8 cellular contexts compared by ENCODE assay signal in the genomic region with DNA sequence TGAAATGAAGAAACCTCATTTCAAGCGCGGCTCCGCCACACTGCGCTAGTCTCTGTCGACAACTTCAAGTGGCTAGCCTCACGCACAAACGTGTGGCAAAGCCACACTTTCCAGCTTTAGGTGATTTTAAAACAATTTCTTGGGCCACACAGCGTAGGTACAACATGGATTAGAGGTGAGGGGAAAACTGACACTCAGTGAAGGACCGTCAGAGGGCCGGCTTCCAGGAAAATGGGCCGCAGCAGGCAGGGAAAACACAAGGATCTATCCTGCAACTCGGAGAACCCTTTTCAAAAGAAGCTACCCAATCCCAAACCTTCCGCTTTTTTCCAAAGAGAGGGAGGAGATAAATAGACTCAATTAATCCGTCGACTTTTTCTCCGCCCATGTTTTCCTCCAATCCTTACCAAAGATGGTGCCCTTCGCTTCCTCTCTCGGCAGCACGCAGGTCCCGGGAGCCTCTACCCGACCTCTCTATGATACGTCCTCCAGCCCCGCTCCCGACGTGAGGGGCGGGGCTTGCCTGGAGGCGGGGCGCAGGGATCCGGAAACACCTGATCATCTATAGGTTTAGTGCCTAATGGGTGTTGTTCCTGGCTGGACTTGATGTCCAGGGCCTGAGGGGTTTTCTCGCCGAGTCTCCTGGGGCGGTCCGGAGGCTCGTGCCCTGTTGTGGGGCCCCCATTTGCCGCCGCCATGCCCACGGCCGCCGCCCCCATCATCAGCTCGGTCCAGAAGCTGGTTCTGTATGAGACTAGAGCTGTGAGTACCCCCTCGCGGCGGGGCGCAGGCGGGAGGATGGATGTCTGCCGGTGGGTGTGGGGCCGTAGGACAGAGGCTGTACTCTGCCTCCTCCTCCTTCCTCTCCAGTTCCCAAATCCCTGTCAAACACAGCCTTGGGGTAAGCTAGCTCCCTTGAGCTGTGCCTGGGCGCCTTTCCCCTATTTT. TPM values are rescaled to one million over a fixed set of nuclear protein-coding genes. Genes with fewer than 3 reads are reported as not detected.
A peak's percentile ranks its signal among the peaks of the same experiment; 100 is the strongest.
DNase-seq lines count a peak whose midpoint lies in the region; ATAC-seq and TF ChIP-seq lines count a peak whose summit lies in the region.

A gene (minus strand): TSS at position 463 of the 948 bp plus-strand sequence. CDS start 15,457 bp downstream, outside the sequence.
A gene (plus strand): TSS at position 557 of the 948 bp plus-strand sequence. CDS start 140 bp downstream, at position 697.

- ATAC-seq in HG02571 (IDR thresholded peaks at IDR 0.05; ENCODE audit: unreplicated experiment): peak; percentile 97
- ATAC-seq in activated naive CD4-positive, alpha-beta T cell treated with anti-CD3 and anti-CD28 coated beads, Interleukin-2, amount 50 U/mL, for 72 hours: peak; percentile 96 to 97

- peak; percentile 36 for TF ChIP-seq POLR2A in NB4 (IDR thresholded peaks at IDR 0.05; ENCODE audit: extremely low read depth, insufficient read length)

- H4K20me1 ChIP-seq in osteoblast (ENCODE audit: insufficient read depth, low read length): no peaks in the 10 kb centered on the region

- H3K4me2 ChIP-seq in osteoblast (ENCODE audit: insufficient read depth, low read length): peak within 1 kb of the TSS; percentile 99

- peak within 1 kb of the TSS; percentile 98 for H2AFZ ChIP-seq in osteoblast (ENCODE audit: low read length)

- DNase-seq in NB4 (ENCODE audit: low read depth) (peak; percentile 94), SK-N-MC (ENCODE audit: low read depth, low spot score) (peak; percentile 85), glutamatergic neuron (peak; percentile 94), osteoblast (ENCODE audit: insufficient read length, low spot score, missing footprints) (peak; percentile 94)
- DNase-seq in activated naive CD4-positive, alpha-beta T cell treated with anti-CD3 and anti-CD28 coated beads, Interleukin-2, amount 50 U/mL, for 72 hours (ENCODE audit: low spot score in 2 of 2): peak; percentile 91 to 92

- peak within 1 kb of the TSS; percentile 89 for H3K27ac ChIP-seq in SK-N-MC
- H3K27ac ChIP-seq in osteoblast (ENCODE audit: low read depth, low read length): peak within 1 kb of the TSS; percentile 72
- H3K27ac ChIP-seq in thymus (ENCODE audit: low read depth): peak within 1 kb of the TSS; percentile 87

- H3K4me3 Mint-ChIP-seq in glutamatergic neuron (ENCODE audit: unreplicated experiment): peak within 1 kb of the TSS; percentile 94

- peaks cover 3 to 7% of the 10 kb centered on the region in 2 donors for H3K9me3 Mint-ChIP-seq in activated naive CD4-positive, alpha-beta T cell treated with anti-CD3 and anti-CD28 coated beads, Interleukin-2, amount 50 U/mL, for 72 hours
- no peaks in the 10 kb centered on the region for H3K9me3 Mint-ChIP-seq in glutamatergic neuron (ENCODE audit: unreplicated experiment)

- H3K9me3 ChIP-seq in SK-N-MC (ENCODE audit: low read depth, low read length): no peaks in the 10 kb centered on the region
- no peaks in the 10 kb centered on the region for H3K9me3 ChIP-seq in osteoblast (ENCODE audit: low read depth, low read length)
- no peaks in the 10 kb centered on the region for H3K9me3 ChIP-seq in thymus (ENCODE audit: control insufficient read depth)

- H3K4me1 Mint-ChIP-seq in glutamatergic neuron (ENCODE audit: low read depth, unreplicated experiment): peaks cover 4% of the 10 kb centered on the region

- H3K36me3 Mint-ChIP-seq in activated naive CD4-positive, alpha-beta T cell treated with anti-CD3 and anti-CD28 coated beads, Interleukin-2, amount 50 U/mL, for 72 hours: peaks cover 5 to 6% of the 10 kb centered on the region in 2 donors
- no peaks in the 10 kb centered on the region for H3K36me3 Mint-ChIP-seq in glutamatergic neuron (ENCODE audit: unreplicated experiment)

- peaks cover 25% of the 10 kb centered on the region for H3K79me2 ChIP-seq in osteoblast (ENCODE audit: insufficient read depth, low read length)

- H3K9ac ChIP-seq in SK-N-MC (ENCODE audit: insufficient read length): peak within 1 kb of the TSS; percentile 88

- peaks cover 7% of the 10 kb centered on the region for H3K27me3 Mint-ChIP-seq in glutamatergic neuron (ENCODE audit: unreplicated experiment)

- H3K4me3 ChIP-seq in GM08714 (ENCODE audit: low read length) (peak within 1 kb of the TSS; percentile 98), NB4 (ENCODE audit: low read depth, low read length) (peak within 1 kb of the TSS; percentile 94), SK-N-MC (peak within 1 kb of the TSS; percentile 99), osteoblast (ENCODE audit: insufficient read depth, low read length) (peak within 1 kb of the TSS; percentile 92), thymus (ENCODE audit: low read length) (peak within 1 kb of the TSS; percentile 84)

- H3K4me1 ChIP-seq in osteoblast (ENCODE audit: insufficient read depth, low read length) (peaks cover 31% of the 10 kb centered on the region), thymus (ENCODE audit: control insufficient read depth, insufficient read depth, low read length) (peaks cover 7% of the 10 kb centered on the region)

- WGBS in thymus: under 1% methylated on average over 48 of the region's 48 CpGs

- peak within 1 kb of the TSS; percentile 94 to 97 for H3K27ac Mint-ChIP-seq in activated naive CD4-positive, alpha-beta T cell treated with anti-CD3 and anti-CD28 coated beads, Interleukin-2, amount 50 U/mL, for 72 hours
- peak within 1 kb of the TSS; percentile 93 for H3K27ac Mint-ChIP-seq in glutamatergic neuron (ENCODE audit: unreplicated experiment)

- TF ChIP-seq CTCF in NB4 (IDR thresholded peaks at IDR 0.05; ENCODE audit: low read depth, low read length) (peak; percentile 3), glutamatergic neuron (IDR thresholded peaks at IDR 0.05; ENCODE audit: partially characterized antibody, unreplicated experiment) (no peak), osteoblast (IDR thresholded peaks at IDR 0.05; ENCODE audit: extremely low read depth, low read depth, low read length) (peak; percentile 18)

- peaks cover 5% of the 10 kb centered on the region; the same call in 1 of the 2 replicates for H3K36me3 ChIP-seq in SK-N-MC (ENCODE audit: insufficient read depth, low read length)
- H3K36me3 ChIP-seq in osteoblast (ENCODE audit: insufficient read depth, low read length): no peaks in the 10 kb centered on the region
- no peaks in the 10 kb centered on the region for H3K36me3 ChIP-seq in thymus (ENCODE audit: control insufficient read depth, insufficient read depth)

- H3K27me3 ChIP-seq in osteoblast (ENCODE audit: insufficient read depth, low read length) (no peaks in the 10 kb centered on the region), thymus (ENCODE audit: control insufficient read depth, insufficient read depth) (no peaks in the 10 kb centered on the region)

RNA-seq across cellular contexts. Expression of the first gene that starts in this region (rescaled TPM):
- 1 to 10 TPM; 1.5 to 3.8 TPM for total RNA-seq in activated naive CD4-positive, alpha-beta T cell treated with anti-CD3 and anti-CD28 coated beads, Interleukin-2, amount 50 U/mL, for 72 hours
- total RNA-seq in glutamatergic neuron (ENCODE audit: unreplicated experiment): 8.1 TPM
- 5.8 and 6.5 TPM in 2 replicates for total RNA-seq in osteoblast
- 12.9 TPM for polyA plus RNA-seq in thymus

RNA-seq across cellular contexts. Expression of the second gene that starts in this region (rescaled TPM):
- 10 to 100 TPM; 19.8 to 20.2 TPM for total RNA-seq in activated naive CD4-positive, alpha-beta T cell treated with anti-CD3 and anti-CD28 coated beads, Interleukin-2, amount 50 U/mL, for 72 hours
- 15.4 TPM for total RNA-seq in glutamatergic neuron (ENCODE audit: unreplicated experiment)
- 27.1 and 33.9 TPM in 2 replicates for total RNA-seq in osteoblast
- polyA plus RNA-seq in thymus: 16.7 TPM

Comparison
In these comparisons a context has a peak if more than half of its experiments do, and no peak if none do; other contexts are left out.
1. Peak in every context shown above with its lines: DNase-seq, ATAC-seq, H3K4me3 ChIP-seq and H3K27ac ChIP-seq.